ENCODE assay signal across 13 cellular contexts in the genomic region with DNA sequence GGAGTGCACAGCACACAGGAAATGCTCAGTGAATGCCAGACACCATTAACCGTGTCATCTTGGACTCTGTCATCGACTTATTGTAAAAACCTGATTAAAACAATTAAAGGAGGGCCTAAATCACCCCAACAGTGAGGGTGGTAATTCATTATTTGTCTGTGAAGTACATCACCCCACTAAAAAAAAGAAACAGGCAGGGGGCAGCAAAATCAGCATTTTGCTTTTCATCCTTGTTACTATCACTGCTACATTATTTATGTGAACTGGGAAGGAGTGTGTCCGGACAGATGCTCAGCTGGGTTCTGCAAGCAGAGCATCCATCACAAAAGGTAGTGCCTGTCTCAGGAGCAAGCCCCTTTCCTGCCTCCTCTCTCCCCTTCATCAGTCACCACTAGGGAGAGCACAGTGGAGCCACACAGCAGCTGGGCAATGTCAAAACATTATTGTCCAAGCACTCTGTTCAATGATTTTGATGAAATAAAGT.
DNase-seq lines count a peak whose midpoint lies in the region; ATAC-seq, FAIRE-seq and TF ChIP-seq lines count a peak whose summit lies in the region.
"Had no signal": no experiment of that assay in that cellular context is flagged by ENCODE, and none has a peak within 500 bp of the region (broad histone marks: within the 10 kb centered on the region; RNA-seq: fewer than 3 reads in every experiment).

No MANE protein-coding gene starts in this region.

- H3K9me3 Mint-ChIP-seq in neural progenitor cell, result no peaks in the 10 kb centered on the region
- H3K9me3 Mint-ChIP-seq: activated CD4-positive, alpha-beta memory T cell treated with anti-CD3 and anti-CD28 coated beads for 36 hours had no signal

- H3K4me3 Mint-ChIP-seq in neural progenitor cell, result no peak overlapping the region
- H3K4me3 Mint-ChIP-seq: activated CD4-positive, alpha-beta memory T cell treated with anti-CD3 and anti-CD28 coated beads for 36 hours had no signal

- H3K36me3 ChIP-seq in H1 (ENCODE audit: control insufficient read depth in 2 of 4, insufficient read depth in 4 of 4, low read length in 3 of 4), result no peaks in the 10 kb centered on the region
- H3K36me3 ChIP-seq in neural progenitor cell, result no peaks in the 10 kb centered on the region
- no peaks in the 10 kb centered on the region for H3K36me3 ChIP-seq in gastrocnemius medialis
- H3K36me3 ChIP-seq: adrenal gland, lower lobe of right lung had no signal

- peak in 2 of 3 experiments; percentile 21 to 52 for DNase-seq in NCI-H1417 (lab: John Stamatoyannopoulos, UW)
- DNase-seq in NCI-H1417 treated with DMSO at 0.1 percent for 48 hours (lab: John Stamatoyannopoulos, UW), result no peak
- DNase-seq in LNCaP clone FGC (ENCODE audit: low read depth), result no peak
- no peak for DNase-seq in H1 (ENCODE audit: low read depth in 1 of 2, low spot score in 2 of 2)
- no peak for DNase-seq in neural progenitor cell (ENCODE audit: low spot score)
- DNase-seq in gastrocnemius medialis, result no peak
- DNase-seq in stimulated activated CD4-positive, alpha-beta T cell treated with anti-CD3 and anti-CD28 coated beads, Interleukin-2, amount 100 ng/mL, for 24 hours, result no peak
- DNase-seq: activated CD4-positive, alpha-beta memory T cell treated with anti-CD3 and anti-CD28 coated beads for 36 hours; adrenal gland; lower lobe of right lung had no signal

- intact Hi-C loops in gastrocnemius medialis (cut with DNase I; ENCODE audit: low total_unique reads), result no loop called here

- H4K20me1 ChIP-seq in H1 (replicated peaks in 1 of 2; ENCODE audit: control insufficient read depth in 1 of 2, insufficient read depth in 2 of 2, low read length in 2 of 2) (peaks cover 3 to 4% of the 10 kb centered on the region in 2 experiments), neural progenitor cell (ENCODE audit: low read depth) (peaks cover 67% of the 10 kb centered on the region)

- no peak overlapping the region for H3K56ac ChIP-seq in H1 (replicated peaks; ENCODE audit: insufficient read length, low read depth, low read length)

- H2BK120ac ChIP-seq in H1 (replicated peaks; ENCODE audit: low read depth, low read length), result no peak overlapping the region

- peaks cover 5% of the 10 kb centered on the region for H3K36me3 Mint-ChIP-seq in neural progenitor cell
- H3K36me3 Mint-ChIP-seq: activated CD4-positive, alpha-beta memory T cell treated with anti-CD3 and anti-CD28 coated beads for 36 hours had no signal

- H4K91ac ChIP-seq in H1 (replicated peaks; ENCODE audit: insufficient read length, low read length), result no peak overlapping the region

- CTCF ChIA-PET in H1 (lab: Charles Lee; ENCODE audit: partially characterized antibody), result interaction anchor here (1.1 to 2.8 kb wide), 8 partner anchors 8 to 157 kb away, joined by 3 to 18 read pairs (median 4); no protein-coding TSS in a partner anchor

- ATAC-seq in GM18502 (IDR thresholded peaks at IDR 0.05; ENCODE audit: poor library complexity, unreplicated experiment), result no peak
- no peak for ATAC-seq in gastrocnemius medialis
- ATAC-seq: lower lobe of right lung had no signal

- H2BK5ac ChIP-seq in H1 (ENCODE audit: low read depth, low read length), result no peak overlapping the region

- H3K9ac ChIP-seq in H1 (replicated peaks in 1 of 4; ENCODE audit: extremely low read depth in 1 of 4, low read depth in 3 of 4, low read length in 3 of 4) (no peak overlapping the region), neural progenitor cell (no peak overlapping the region)

- peak overlapping the region; percentile 29 for H3K27ac Mint-ChIP-seq in neural progenitor cell
- H3K27ac Mint-ChIP-seq: activated CD4-positive, alpha-beta memory T cell treated with anti-CD3 and anti-CD28 coated beads for 36 hours had no signal

- no peak overlapping the region for H2BK12ac ChIP-seq in H1 (ENCODE audit: low read depth, low read length)

- H4K8ac ChIP-seq in H1 (ENCODE audit: extremely low read depth, insufficient read depth, low read length), result no peak overlapping the region

- no peak overlapping the region for H2AFZ ChIP-seq in H1 (ENCODE audit: low read length)
- H2AFZ ChIP-seq in neural progenitor cell (replicated peaks), result no peak overlapping the region

- 58% methylated on average over 3 of the region's 3 CpGs; no CpG with 5 or more reads in 1 of the 2 experiments for WGBS in H1 (ENCODE audit: extremely low coverage in 1 of 2, insufficient coverage in 1 of 2, insufficient read length in 1 of 2, insufficient replicate concordance in 2 of 2, low coverage in 1 of 2, low lambda C conversion rate in 2 of 2, missing lambda C conversion rate in 1 of 2), 2 experiments

- H3K27me3 ChIP-seq in H1 (replicated peaks in 1 of 4; ENCODE audit: control insufficient read depth in 3 of 4, extremely low read depth in 1 of 4, insufficient read depth in 3 of 4, low read length in 3 of 4) (no peaks in the 10 kb centered on the region), neural progenitor cell (no peaks in the 10 kb centered on the region), gastrocnemius medialis (no peaks in the 10 kb centered on the region)
- H3K27me3 ChIP-seq: adrenal gland had no signal

- H3K27me3 Mint-ChIP-seq in neural progenitor cell (ENCODE audit: insufficient read depth, low read depth), result peaks cover 5% of the 10 kb centered on the region
- H3K27me3 Mint-ChIP-seq: activated CD4-positive, alpha-beta memory T cell treated with anti-CD3 and anti-CD28 coated beads for 36 hours had no signal

- no peak for TF ChIP-seq POLR2A in H1 (IDR thresholded peaks at IDR 0.05; ENCODE audit: control extremely low read depth in 1 of 2, low read depth in 2 of 2, low read length in 2 of 2)
- no peak for TF ChIP-seq POLR2A in gastrocnemius medialis (IDR thresholded peaks at IDR 0.05)

- H3K4me3 ChIP-seq in LNCaP clone FGC (ENCODE audit: low read depth, low read length) (no peak overlapping the region), H1 (ENCODE audit: extremely low read depth in 1 of 4, insufficient read depth in 2 of 4, low read depth in 3 of 4, low read length in 4 of 4) (no peak overlapping the region), neural progenitor cell (no peak overlapping the region), gastrocnemius medialis (no peak overlapping the region)
- H3K4me3 ChIP-seq: adrenal gland, lower lobe of right lung had no signal

- no peak overlapping the region for H3K23ac ChIP-seq in H1 (ENCODE audit: insufficient read length)

- FAIRE-seq in H1 (lab: Jason Lieb, UNC), result peak; percentile 63
- FAIRE-seq: A204.1 had no signal

- H3K79me2 ChIP-seq in H1 (ENCODE audit: control insufficient read depth in 1 of 2, insufficient read depth in 2 of 2, low read length in 2 of 2) (peaks cover 0 to 86% of the 10 kb centered on the region in 2 experiments; a peak in 3 of 4 replicates), neural progenitor cell (ENCODE audit: low read depth) (peaks cover 100% of the 10 kb centered on the region)

- H3K27ac ChIP-seq in H1 (ENCODE audit: low read depth, low read length) (no peak overlapping the region), neural progenitor cell (no peak overlapping the region), gastrocnemius medialis (no peak overlapping the region)
- H3K27ac ChIP-seq: adrenal gland, epithelial cell of prostate, lower lobe of right lung had no signal

- peaks cover 14% of the 10 kb centered on the region for H3F3A ChIP-seq in neural progenitor cell (ENCODE audit: low read depth)

- no peak overlapping the region for H3K4ac ChIP-seq in H1 (replicated peaks; ENCODE audit: insufficient read length, low read depth, low read length)

- POLR2A ChIA-PET in H1 (lab: Charles Lee; ENCODE audit: partially characterized antibody), result interaction anchor here (1.1 to 1.7 kb wide), 5 partner anchors 7 to 138 kb away, joined by 3 to 14 read pairs (median 4); no protein-coding TSS in a partner anchor

- H3K14ac ChIP-seq in H1 (ENCODE audit: insufficient read length), result no peak overlapping the region

- 0 out of 4 replicates have a peak overlapping the region, but pooled peaks of 1 of the 2 experiments have one; percentile 11 for H3K4me2 ChIP-seq in H1 (ENCODE audit: insufficient read depth in 1 of 2, low read depth in 2 of 2, low read length in 2 of 2)
- no peak overlapping the region for H3K4me2 ChIP-seq in neural progenitor cell

- H3K4me1 ChIP-seq in H1 (replicated peaks in 1 of 4; ENCODE audit: control insufficient read depth in 3 of 4, insufficient read depth in 4 of 4, low read length in 3 of 4) (peaks cover 0 to 14% (median 7%) of the 10 kb centered on the region in 4 experiments; a peak in 5 of 7 replicates), neural progenitor cell (peaks cover 9% of the 10 kb centered on the region), gastrocnemius medialis (peaks cover 15 to 16% of the 10 kb centered on the region in 2 donors)

- H2AK5ac ChIP-seq in H1 (ENCODE audit: low read depth, low read length), result no peak overlapping the region

- no peak overlapping the region for H2BK20ac ChIP-seq in H1 (ENCODE audit: low read length)

- TF ChIP-seq RAD21 in H1 (IDR thresholded peaks at IDR 0.05 in 1 of 2, conservative IDR thresholded peaks at IDR 0.05 in 1 of 2; ENCODE audit: low read depth in 2 of 2, low read length in 2 of 2), result peak in 1 of 2 experiments; percentile 3; a peak in 1 of 4 replicates

- H3K23me2 ChIP-seq in H1 (ENCODE audit: low read depth, low read length), result no peaks in the 10 kb centered on the region

- H3K4me1 Mint-ChIP-seq in neural progenitor cell, result peaks cover 43% of the 10 kb centered on the region

- in situ Hi-C loops in gastrocnemius medialis (cut with MboI; ENCODE audit: low sequenced_read_pairs in 4 of 4), result loop anchor here in 2 of 4 donors (10.0 to 25.0 kb wide), 2 partner anchors 118 to 136 kb away; no protein-coding TSS in a partner anchor

- H2BK15ac ChIP-seq in H1 (ENCODE audit: low read length), result no peak overlapping the region

- no peak for TF ChIP-seq EP300 in H1 (IDR thresholded peaks at IDR 0.05; ENCODE audit: borderline replicate concordance in 1 of 2, low read depth in 2 of 2, low read length in 2 of 2)

- H3K9me3 ChIP-seq in H1 (ENCODE audit: insufficient read depth in 2 of 2, low read depth in 1 of 2, low read length in 1 of 2), result no peaks in the 10 kb centered on the region
- H3K9me3 ChIP-seq in neural progenitor cell (ENCODE audit: low read depth), result no peaks in the 10 kb centered on the region
- H3K9me3 ChIP-seq in gastrocnemius medialis, result no peaks in the 10 kb centered on the region
- H3K9me3 ChIP-seq: adrenal gland, lower lobe of right lung had no signal

- no peak overlapping the region for H3K18ac ChIP-seq in H1 (ENCODE audit: extremely low read depth, low read length)

- TF ChIP-seq CTCF in LNCaP clone FGC (IDR thresholded peaks at IDR 0.05; ENCODE audit: control insufficient read depth, extremely low read depth, insufficient read depth), result peak; percentile 19; the same call in 1 of the 2 replicates
- peak in 2 of 3 experiments; percentile 39 to 42; a peak in 2 of 4 replicates for TF ChIP-seq CTCF in H1 (IDR thresholded peaks at IDR 0.05; ENCODE audit: control extremely low read depth in 1 of 3, insufficient read depth in 1 of 3, low read depth in 1 of 3, low read length in 3 of 3)
- peak; percentile 12 for TF ChIP-seq CTCF in neural progenitor cell (IDR thresholded peaks at IDR 0.05)
- peak in 2 of 5 experiments; percentile 11 to 13 for TF ChIP-seq CTCF in gastrocnemius medialis (IDR thresholded peaks at IDR 0.05 in 4 of 5, conservative IDR thresholded peaks at IDR 0.05 in 1 of 5)

- no peak overlapping the region for H4K5ac ChIP-seq in H1 (ENCODE audit: insufficient read length, low read depth, low read length)

- H3K79me1 ChIP-seq in H1 (ENCODE audit: low read depth, low read length), result no peaks in the 10 kb centered on the region; the same call in 1 of the 2 replicates

Comparison
In these comparisons a context has a peak if more than half of its experiments do, and no peak if none do; other contexts are left out.
1. DNase-seq: peak in NCI-H1417 (2 of 3); none in NCI-H1417 treated with DMSO at 0.1 percent for 48 hours (single experiment), LNCaP clone FGC (single experiment), H1 (0 of 2), neural progenitor cell (single experiment), gastrocnemius medialis (0 of 2) and stimulated activated CD4-positive, alpha-beta T cell treated with anti-CD3 and anti-CD28 coated beads, Interleukin-2, amount 100 ng/mL, for 24 hours (0 of 2).